ENCODE assay signal across 12 cellular contexts in genomic region chr10:48463318-48464003, GRCh38.
A peak's percentile ranks its signal among the peaks of the same experiment; 100 is the strongest.
DNase-seq lines count a peak whose midpoint lies in the region; ATAC-seq and TF ChIP-seq lines count a peak whose summit lies in the region.
"Had no signal": no experiment of that assay in that cellular context is flagged by ENCODE, and none has a peak within 500 bp of the region (broad histone marks: within the 10 kb centered on the region; RNA-seq: fewer than 3 reads in every experiment).

No MANE protein-coding gene starts in this region.

- H3K9ac ChIP-seq in BLaER1 (no peak overlapping the region), IMR-90 (ENCODE audit: low read depth, low read length) (no peak overlapping the region), neural progenitor cell (no peak overlapping the region)

- no peaks in the 10 kb centered on the region for H3K36me3 Mint-ChIP-seq in neural progenitor cell
- H3K36me3 Mint-ChIP-seq: naive thymus-derived CD4-positive, alpha-beta T cell had no signal

- no peak overlapping the region for H2AFZ ChIP-seq in IMR-90 (replicated peaks; ENCODE audit: low read length, poor library complexity)
- no peak overlapping the region for H2AFZ ChIP-seq in neural progenitor cell (replicated peaks)

- no peaks in the 10 kb centered on the region for H3K36me3 ChIP-seq in BLaER1
- H3K36me3 ChIP-seq in IMR-90 (ENCODE audit: control insufficient read depth, insufficient read depth, low read length): no peaks in the 10 kb centered on the region
- H3K36me3 ChIP-seq in neural progenitor cell: no peaks in the 10 kb centered on the region
- H3K36me3 ChIP-seq in esophagus squamous epithelium: no peaks in the 10 kb centered on the region

- ATAC-seq in IMR-90 (ENCODE audit: low read depth): peak; percentile 81
- ATAC-seq: activated CD8-positive, alpha-beta T cell treated with anti-CD3 and anti-CD28 coated beads for 36 hours; naive thymus-derived CD4-positive, alpha-beta T cell had no signal

- H3K4me1 Mint-ChIP-seq in neural progenitor cell: peaks cover 10% of the 10 kb centered on the region

- H3K27me3 ChIP-seq in BLaER1 (no peaks in the 10 kb centered on the region), IMR-90 (ENCODE audit: control insufficient read depth, insufficient read depth, low read length) (no peaks in the 10 kb centered on the region), neural progenitor cell (peaks cover 17% of the 10 kb centered on the region), esophagus squamous epithelium (peaks cover 0 to 15% (median 0%) of the 10 kb centered on the region in 4 donors)

- H3K79me1 ChIP-seq in IMR-90 (ENCODE audit: low read depth in 1 of 2, low read length in 2 of 2): peaks cover 7 to 71% of the 10 kb centered on the region in 2 experiments; a peak in 3 of 4 replicates

- H3F3A ChIP-seq in neural progenitor cell (ENCODE audit: low read depth): no peaks in the 10 kb centered on the region

- no peaks in the 10 kb centered on the region for H4K20me1 ChIP-seq in BLaER1
- peaks cover 24% of the 10 kb centered on the region for H4K20me1 ChIP-seq in IMR-90 (ENCODE audit: insufficient read depth, low read length)
- H4K20me1 ChIP-seq in neural progenitor cell (ENCODE audit: low read depth): no peaks in the 10 kb centered on the region

- no peak overlapping the region for H3K4me3 ChIP-seq in BLaER1
- H3K4me3 ChIP-seq in IMR-90 (ENCODE audit: insufficient read depth, low read depth, low read length): no peak overlapping the region
- H3K4me3 ChIP-seq in neural progenitor cell: no peak overlapping the region
- H3K4me3 ChIP-seq in esophagus squamous epithelium: no peak overlapping the region

- H3K4me2 ChIP-seq in BLaER1: no peak overlapping the region
- no peak overlapping the region for H3K4me2 ChIP-seq in IMR-90 (ENCODE audit: low read depth, low read length)
- H3K4me2 ChIP-seq in neural progenitor cell: no peak overlapping the region

- no peak overlapping the region for H2AK9ac ChIP-seq in IMR-90 (replicated peaks; ENCODE audit: low read depth, low read length, poor library complexity)

- no peak overlapping the region for H2BK20ac ChIP-seq in IMR-90 (ENCODE audit: low read depth, low read length)

- no peaks in the 10 kb centered on the region for H3K79me2 ChIP-seq in neural progenitor cell (ENCODE audit: low read depth)

- H2BK120ac ChIP-seq in IMR-90 (ENCODE audit: low read depth, low read length): no peak overlapping the region

- H3K4me3 Mint-ChIP-seq in neural progenitor cell: no peak overlapping the region
- H3K4me3 Mint-ChIP-seq: activated CD8-positive, alpha-beta T cell treated with anti-CD3 and anti-CD28 coated beads for 36 hours; naive thymus-derived CD4-positive, alpha-beta T cell had no signal

- in situ Hi-C loops in IMR-90 (cut with MboI; ENCODE audit: low sequenced_read_pairs): no loop called here

- DNase-seq in IMR-90: no peak
- peak; percentile 50 for DNase-seq in fibroblast of gingiva (ENCODE audit: low read depth)
- DNase-seq in neural progenitor cell (ENCODE audit: low spot score): peak; percentile 50
- DNase-seq in stimulated activated CD4-positive, alpha-beta T cell treated with anti-CD3 and anti-CD28 coated beads, Interleukin-12 subunit alpha, Interleukin-12 subunit beta, amount 100 ng/mL, for 4 hours: no peak
- DNase-seq in esophagus squamous epithelium (lab: John Stamatoyannopoulos, UW): no peak
- no peak for DNase-seq in DMS153 treated with DMSO at 0.1 percent for 48 hours (lab: John Stamatoyannopoulos, UW; ENCODE audit: unreplicated experiment)
- DNase-seq in middle frontal gyrus (ENCODE audit: extremely low spot score, low spot score): no peak
- DNase-seq: activated CD8-positive, alpha-beta T cell treated with anti-CD3 and anti-CD28 coated beads for 36 hours; NCI-H2081 treated with DMSO at 0.1 percent for 48 hours; trophoblast cell had no signal

- no peak for TF ChIP-seq CTCF in IMR-90 (conservative IDR thresholded peaks at IDR 0.05; ENCODE audit: low read depth, low read length)
- TF ChIP-seq CTCF in neural progenitor cell (IDR thresholded peaks at IDR 0.05): no peak
- no peak for TF ChIP-seq CTCF in esophagus squamous epithelium (IDR thresholded peaks at IDR 0.05)

- H3K9me3 ChIP-seq in BLaER1: no peaks in the 10 kb centered on the region
- H3K9me3 ChIP-seq in IMR-90 (ENCODE audit: control insufficient read depth, insufficient read depth, low read length): no peaks in the 10 kb centered on the region
- H3K9me3 ChIP-seq in neural progenitor cell (ENCODE audit: low read depth): no peaks in the 10 kb centered on the region
- no peaks in the 10 kb centered on the region for H3K9me3 ChIP-seq in esophagus squamous epithelium

- no peak overlapping the region for H3K14ac ChIP-seq in IMR-90 (replicated peaks; ENCODE audit: low read depth, low read length)

- peak overlapping the region; percentile 18; the same call in 1 of the 2 replicates for H3K27ac ChIP-seq in BLaER1
- no peak overlapping the region for H3K27ac ChIP-seq in IMR-90 (ENCODE audit: insufficient read depth, low read length)
- no peak overlapping the region for H3K27ac ChIP-seq in neural progenitor cell
- no peak overlapping the region for H3K27ac ChIP-seq in esophagus squamous epithelium

- no peak overlapping the region for H4K91ac ChIP-seq in IMR-90 (ENCODE audit: insufficient read depth, low read depth, low read length)

- H4K5ac ChIP-seq in IMR-90 (ENCODE audit: low read depth, low read length): no peak overlapping the region

- no peak overlapping the region for H3K23ac ChIP-seq in IMR-90 (ENCODE audit: low read depth, low read length)

- H3K27ac Mint-ChIP-seq in neural progenitor cell: no peak overlapping the region
- H3K27ac Mint-ChIP-seq: activated CD8-positive, alpha-beta T cell treated with anti-CD3 and anti-CD28 coated beads for 36 hours; naive thymus-derived CD4-positive, alpha-beta T cell had no signal

- H3K18ac ChIP-seq in IMR-90 (ENCODE audit: low read depth, low read length): no peak overlapping the region

- H4K8ac ChIP-seq in IMR-90 (ENCODE audit: low read depth in 2 of 2, low read length in 2 of 2): no peak overlapping the region

- H3K56ac ChIP-seq in IMR-90 (ENCODE audit: extremely low read depth, insufficient read depth, low read length): no peak overlapping the region

- H2BK5ac ChIP-seq in IMR-90 (ENCODE audit: low read depth, low read length, poor library complexity, severe bottlenecking): no peak overlapping the region

- H3K4me1 ChIP-seq in BLaER1 (peaks cover 12% of the 10 kb centered on the region; the same call in 1 of the 2 replicates), IMR-90 (ENCODE audit: control insufficient read depth, insufficient read depth, low read length) (peaks cover 3% of the 10 kb centered on the region; the same call in 1 of the 2 replicates), neural progenitor cell (peaks cover 11% of the 10 kb centered on the region), esophagus squamous epithelium (peaks cover 0 to 38% (median 9%) of the 10 kb centered on the region in 3 donors)

- H2AK5ac ChIP-seq in IMR-90 (ENCODE audit: low read depth, low read length): no peak overlapping the region

- TF ChIP-seq RAD21 in IMR-90 (IDR thresholded peaks at IDR 0.05; ENCODE audit: low read length): no peak

- peaks cover 6% of the 10 kb centered on the region; the same call in 1 of the 2 replicates for H3K9me1 ChIP-seq in IMR-90 (ENCODE audit: insufficient read depth, low read length)

- no peaks in the 10 kb centered on the region for H3K9me3 Mint-ChIP-seq in neural progenitor cell
- H3K9me3 Mint-ChIP-seq: activated CD8-positive, alpha-beta T cell treated with anti-CD3 and anti-CD28 coated beads for 36 hours had no signal

- TF ChIP-seq POLR2A in IMR-90 (IDR thresholded peaks at IDR 0.05; ENCODE audit: low read depth, low read length): no peak
- TF ChIP-seq POLR2A in esophagus squamous epithelium (IDR thresholded peaks at IDR 0.05): no peak

- peaks cover 7% of the 10 kb centered on the region for H3K27me3 Mint-ChIP-seq in neural progenitor cell (ENCODE audit: insufficient read depth, low read depth)
- H3K27me3 Mint-ChIP-seq: activated CD8-positive, alpha-beta T cell treated with anti-CD3 and anti-CD28 coated beads for 36 hours; naive thymus-derived CD4-positive, alpha-beta T cell had no signal

- intact Hi-C loops in IMR-90 (cut with micrococcal nuclease) (no loop called here), esophagus squamous epithelium (cut with DNase I) (no loop called here)

- dilution Hi-C loops in IMR-90 (cut with HindIII; ENCODE audit: low sequenced_read_pairs, unreplicated experiment): no loop called here

- no peak overlapping the region for H3K4ac ChIP-seq in IMR-90 (ENCODE audit: low read depth, low read length)

- POLR2A ChIA-PET in IMR-90 (lab: Charles Lee; ENCODE audit: unreplicated experiment): no interaction called here

- WGBS in IMR-90 (ENCODE audit: extremely low coverage in 2 of 2, insufficient read length in 1 of 2), 2 experiments: no CpG with 5 or more reads among the region's 8 CpGs
- 50 to 60% methylated on average over 1 to 3 of the region's 8 CpGs for WGBS in esophagus squamous epithelium, 2 donors

- no TSS peak for BruUV-seq in IMR-90 (replicated peaks; lab: Mats Ljungman, UMichigan)

- CTCF ChIA-PET in IMR-90 (lab: Yijun Ruan, JAX): interaction anchor here (1.1 kb wide), 1 partner anchor 193 kb away, joined by 3 read pairs; no protein-coding TSS in a partner anchor

- H2BK15ac ChIP-seq in IMR-90 (ENCODE audit: low read depth, low read length): no peak overlapping the region

TF ChIP-seq in IMR-90, 13 proteins besides CTCF, POLR2A, EP300 and RAD21 (continues in another document):
- TF ChIP-seq NFE2L2 (IDR thresholded peaks at IDR 0.05; ENCODE audit: low read depth, low read length) (no peak), SMC3 (IDR thresholded peaks at IDR 0.05; ENCODE audit: low read depth, low read length) (no peak), CHD1 (IDR thresholded peaks at IDR 0.05; ENCODE audit: low read depth, low read length) (no peak), MAFK (IDR thresholded peaks at IDR 0.05; ENCODE audit: low read depth, low read length) (no peak), ELK1 (IDR thresholded peaks at IDR 0.05; ENCODE audit: borderline replicate concordance, low read depth, low read length) (no peak)

Comparison
In these comparisons a context has a peak if more than half of its experiments do, and no peak if none do; other contexts are left out.
1. DNase-seq: peak in fibroblast of gingiva (single experiment) and neural progenitor cell (single experiment); none in IMR-90 (single experiment), stimulated activated CD4-positive, alpha-beta T cell treated with anti-CD3 and anti-CD28 coated beads, Interleukin-12 subunit alpha, Interleukin-12 subunit beta, amount 100 ng/mL, for 4 hours (single experiment), esophagus squamous epithelium (single experiment), DMS153 treated with DMSO at 0.1 percent for 48 hours (single experiment) and middle frontal gyrus (single experiment).